In the genomic region with DNA sequence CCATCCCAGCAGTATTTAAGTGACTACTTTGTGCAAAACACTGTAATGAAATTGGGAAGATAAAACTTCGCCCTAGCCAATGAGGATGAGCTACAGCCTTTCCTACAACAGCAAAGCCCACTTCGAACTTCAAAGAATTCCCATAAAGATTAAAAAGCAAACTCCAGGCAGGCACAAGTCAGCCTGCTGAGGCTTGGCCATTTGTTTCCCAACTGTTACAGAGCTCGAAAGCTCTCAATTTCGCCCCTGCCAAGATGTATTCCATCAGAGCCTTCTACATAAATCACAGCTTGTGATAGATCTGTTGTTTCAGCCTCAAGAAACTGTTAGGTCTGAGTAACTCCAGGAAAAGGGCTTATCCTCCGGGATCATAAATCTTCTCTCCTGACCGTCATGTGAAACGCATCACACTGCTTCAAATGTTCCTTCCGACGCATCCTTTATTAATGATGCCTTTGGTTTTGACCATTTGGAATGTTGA, we compare ENCODE assay signal across 12 cellular contexts.
DNase-seq lines count a peak whose midpoint lies in the region; ATAC-seq and TF ChIP-seq lines count a peak whose summit lies in the region.
"Had no signal": no experiment of that assay in that cellular context is flagged by ENCODE, and none has a peak within 500 bp of the region (broad histone marks: within the 10 kb centered on the region; RNA-seq: fewer than 3 reads in every experiment).

No MANE protein-coding gene starts in this region.

- H3K27me3 ChIP-seq in ACC112 (ENCODE audit: insufficient read depth, low read length) (no peaks in the 10 kb centered on the region), HUES48 (ENCODE audit: control insufficient read depth, insufficient read depth, low read length) (no peaks in the 10 kb centered on the region), esophagus muscularis mucosa (peaks cover 0 to 7% (median 0%) of the 10 kb centered on the region in 4 donors)

- peak overlapping the region; percentile 34 for H3K4me3 Mint-ChIP-seq in neural crest cell
- H3K4me3 Mint-ChIP-seq: activated B cell treated with CpG ODN at 0.5 μM for 24 hours had no signal

- H3K36me3 Mint-ChIP-seq in neural crest cell (ENCODE audit: low read depth), result peaks cover 4% of the 10 kb centered on the region

- no peak for ATAC-seq in GM19324 (IDR thresholded peaks at IDR 0.05; ENCODE audit: low FRiP score, unreplicated experiment)
- no peak for ATAC-seq in HG02970 (IDR thresholded peaks at IDR 0.05; ENCODE audit: low FRiP score, unreplicated experiment)

- H3K27me3 Mint-ChIP-seq in neural crest cell (ENCODE audit: low read depth), result no peaks in the 10 kb centered on the region

- TF ChIP-seq POLR2A in esophagus muscularis mucosa (IDR thresholded peaks at IDR 0.05; ENCODE audit: low read depth), result no peak

- WGBS in esophagus muscularis mucosa, result 51% methylated on average over 9 of the region's 9 CpGs

- H3K9me3 ChIP-seq in HUES48 (ENCODE audit: control insufficient read depth, insufficient read depth, low read length), result no peaks in the 10 kb centered on the region
- H3K9me3 ChIP-seq in esophagus muscularis mucosa, result no peaks in the 10 kb centered on the region
- H3K9me3 ChIP-seq: A549, thoracic aorta had no signal

- H3K4me3 ChIP-seq in ACC112 (ENCODE audit: low read depth, low read length) (peak overlapping the region; percentile 35), HUES48 (ENCODE audit: low read depth, low read length) (no peak overlapping the region), esophagus muscularis mucosa (no peak overlapping the region)
- H3K4me3 ChIP-seq: A549, thoracic aorta had no signal

- peaks cover 2% of the 10 kb centered on the region for H3K9me3 Mint-ChIP-seq in neural crest cell
- H3K9me3 Mint-ChIP-seq: activated B cell treated with CpG ODN at 0.5 μM for 24 hours had no signal

- no peak overlapping the region for H3K9ac ChIP-seq in HUES48 (ENCODE audit: low read depth, low read length)

- no peak for TF ChIP-seq EP300 in esophagus muscularis mucosa (IDR thresholded peaks at IDR 0.05)

- H3K36me3 ChIP-seq in ACC112 (ENCODE audit: insufficient read depth, low read length) (no peaks in the 10 kb centered on the region), HUES48 (ENCODE audit: control insufficient read depth, insufficient read depth, low read length) (no peaks in the 10 kb centered on the region), esophagus muscularis mucosa (no peaks in the 10 kb centered on the region)
- H3K36me3 ChIP-seq: thoracic aorta had no signal

- peak overlapping the region; percentile 3 for H2AFZ ChIP-seq in ACC112 (ENCODE audit: low read length, unreplicated experiment)

- peaks cover 10% of the 10 kb centered on the region for H3K79me2 ChIP-seq in ACC112 (ENCODE audit: control insufficient read depth, insufficient read depth, low read length, unreplicated experiment)

- TF ChIP-seq CTCF in esophagus muscularis mucosa (IDR thresholded peaks at IDR 0.05) (no peak), neural crest cell (conservative IDR thresholded peaks at IDR 0.05) (no peak)

- intact Hi-C loops in esophagus muscularis mucosa (cut with DNase I), result no loop called here

- H3K4me1 ChIP-seq in ACC112 (ENCODE audit: control insufficient read depth, insufficient read depth, low read length, unreplicated experiment) (peaks cover 21% of the 10 kb centered on the region), HUES48 (ENCODE audit: control insufficient read depth, insufficient read depth, low read length) (peaks cover 10% of the 10 kb centered on the region), esophagus muscularis mucosa (peaks cover 0 to 5% (median 0%) of the 10 kb centered on the region in 4 donors)
- H3K4me1 ChIP-seq: A549 had no signal

- DNase-seq in esophagus muscularis mucosa (ENCODE audit: extremely low spot score) (peak; percentile 82), neural crest cell (ENCODE audit: low read depth, low spot score) (no peak), globus pallidus (ENCODE audit: low spot score) (no peak)
- DNase-seq in activated CD4-positive, alpha-beta T cell treated with anti-CD3 and anti-CD28 coated beads for 4 hours, result no peak
- DNase-seq: activated B cell treated with CpG ODN at 0.5 μM for 24 hours, dermis blood vessel endothelial cell had no signal

- H3K27ac ChIP-seq in ACC112 (ENCODE audit: low read depth, low read length) (peak overlapping the region; percentile 58), HUES48 (ENCODE audit: low read depth, low read length) (peak overlapping the region; percentile 36), esophagus muscularis mucosa (replicated peaks in 1 of 4) (no peak overlapping the region)
- H3K27ac ChIP-seq: thoracic aorta had no signal

- H3K4me1 Mint-ChIP-seq in neural crest cell, result peaks cover 37% of the 10 kb centered on the region
- H3K4me1 Mint-ChIP-seq: activated B cell treated with CpG ODN at 0.5 μM for 24 hours had no signal

- H3K27ac Mint-ChIP-seq in neural crest cell (ENCODE audit: unreplicated experiment), result peak overlapping the region; percentile 85
- H3K27ac Mint-ChIP-seq: activated B cell treated with CpG ODN at 0.5 μM for 24 hours had no signal

Comparison
In these comparisons a context has a peak if more than half of its experiments do, and no peak if none do; other contexts are left out.
1. H3K27ac ChIP-seq: peak in ACC112 (single experiment) and HUES48 (single experiment); none in esophagus muscularis mucosa (0 of 4).